In genomic region chr4:7805533-7806079, GRCh38 we compare ENCODE assay signal across 10 cellular contexts.
DNase-seq lines count a peak whose midpoint lies in the region; ATAC-seq and TF ChIP-seq lines count a peak whose summit lies in the region.
"Had no signal": no experiment of that assay in that cellular context is flagged by ENCODE, and none has a peak within 500 bp of the region (broad histone marks: within the 10 kb centered on the region; RNA-seq: fewer than 3 reads in every experiment).

No MANE protein-coding gene starts in this region.

- peaks cover 41% of the 10 kb centered on the region for H3K36me3 Mint-ChIP-seq in Calu3 (ENCODE audit: insufficient read depth, unreplicated experiment)

- no TSS peak for BruUV-seq in Calu3 (replicated peaks; lab: Mats Ljungman, UMichigan)
- BruUV-seq in PC-9 (replicated peaks; lab: Mats Ljungman, UMichigan), result no TSS peak

- H3K9me3 ChIP-seq in PC-9 (ENCODE audit: insufficient read depth, low read depth), result no peaks in the 10 kb centered on the region; the same call in 1 of the 2 replicates

- intact Hi-C loops in Calu3 (cut with micrococcal nuclease; ENCODE audit: unreplicated experiment), result loop anchor here (10.0 kb wide), 1 partner anchor 119 kb away; no protein-coding TSS in a partner anchor
- intact Hi-C loops in PC-9 (cut with micrococcal nuclease; ENCODE audit: unreplicated experiment), result loop anchor here (1.0 to 2.0 kb wide), 4 partner anchors 37 to 173 kb away; no protein-coding TSS in a partner anchor

- ATAC-seq in omental fat pad (ENCODE audit: low FRiP score), result peak; percentile 39

- no peaks in the 10 kb centered on the region for H3K9me2 ChIP-seq in PC-9 (ENCODE audit: insufficient read depth)

- peaks cover 16% of the 10 kb centered on the region for H3K36me3 ChIP-seq in PC-9 (ENCODE audit: low read depth)

- DNase-seq in Calu3, result peak; percentile 70
- DNase-seq in PC-9, result peak; percentile 85 to 94
- peak; percentile 77 for DNase-seq in fibroblast of mammary gland (ENCODE audit: low read depth)
- no peak for DNase-seq in omental fat pad (ENCODE audit: low spot score)
- no peak for DNase-seq in 8988T
- no peak for DNase-seq in NK-92 treated with Interleukin-12 subunit alpha and Interleukin-12 subunit beta, amount 100 ng/mL, for 24 hours (lab: John Stamatoyannopoulos, UW)
- DNase-seq in RKO (ENCODE audit: low spot score), result no peak
- no peak for DNase-seq in D341Med (ENCODE audit: low spot score)
- DNase-seq: NCI-H748 treated with DMSO at 0.1 percent for 48 hours had no signal

- H3K4me3 Mint-ChIP-seq in Calu3 (ENCODE audit: low read depth, unreplicated experiment), result no peak overlapping the region
- H3K4me3 Mint-ChIP-seq: central memory CD8-positive, alpha-beta T cell had no signal

- H3K27ac Mint-ChIP-seq in Calu3 (ENCODE audit: unreplicated experiment), result peak overlapping the region; percentile 70

- peaks cover 8% of the 10 kb centered on the region for H4K20me1 ChIP-seq in PC-9 (ENCODE audit: insufficient read depth)

- no peak overlapping the region for H3K4me3 ChIP-seq in PC-9
- no peak overlapping the region for H3K4me3 ChIP-seq in fibroblast of mammary gland (ENCODE audit: control insufficient read depth, low read depth, low read length)

- H3K4me1 ChIP-seq in PC-9 (replicated peaks; ENCODE audit: insufficient read depth), result peaks cover 25% of the 10 kb centered on the region

- H2AFZ ChIP-seq in PC-9, result no peak overlapping the region

- peak overlapping the region; percentile 45; the same call in 1 of the 2 replicates for H3K4me2 ChIP-seq in PC-9

- CTCF ChIA-PET in Calu3 (lab: Charles Lee), result interaction anchor here (0.6 to 1.2 kb wide), 4 partner anchors 166 to 353 kb away, joined by 3 to 4 read pairs (median 4); no protein-coding TSS in a partner anchor
- CTCF ChIA-PET in PC-9 (lab: Charles Lee), result interaction anchor here (0.6 to 1.8 kb wide), 7 partner anchors 8 to 182 kb away, joined by 3 to 10 read pairs (median 4); no protein-coding TSS in a partner anchor

- TF ChIP-seq CTCF in Calu3 (IDR thresholded peaks at IDR 0.05; ENCODE audit: unreplicated experiment) (no peak), PC-9 (conservative IDR thresholded peaks at IDR 0.05) (no peak), fibroblast of mammary gland (conservative IDR thresholded peaks at IDR 0.05; ENCODE audit: control insufficient read depth, insufficient read depth, low read depth, low read length) (no peak), omental fat pad (IDR thresholded peaks at IDR 0.05) (no peak)

- H3K27me3 Mint-ChIP-seq in Calu3 (ENCODE audit: unreplicated experiment), result no peaks in the 10 kb centered on the region
- H3K27me3 Mint-ChIP-seq: central memory CD8-positive, alpha-beta T cell had no signal

- peaks cover 62% of the 10 kb centered on the region for H3F3A ChIP-seq in PC-9 (ENCODE audit: insufficient read depth, low read depth)

- POLR2A ChIA-PET in PC-9 (lab: Charles Lee; ENCODE audit: unreplicated experiment), result interaction anchor here (0.5 to 0.7 kb wide), 3 partner anchors 39 to 362 kb away, joined by 3 to 11 read pairs (median 4); no protein-coding TSS in a partner anchor

- H3K27ac ChIP-seq in PC-9, result peak overlapping the region; percentile 60

- H3K27me3 ChIP-seq in PC-9 (ENCODE audit: insufficient read depth, low read depth), result no peaks in the 10 kb centered on the region

- H3K79me2 ChIP-seq in PC-9 (ENCODE audit: low read depth), result peaks cover 4% of the 10 kb centered on the region; the same call in 1 of the 2 replicates

- H3K9me3 Mint-ChIP-seq in Calu3 (ENCODE audit: low read depth, unreplicated experiment), result no peaks in the 10 kb centered on the region
- H3K9me3 Mint-ChIP-seq: central memory CD8-positive, alpha-beta T cell had no signal

- peaks cover 38% of the 10 kb centered on the region for H3K4me1 Mint-ChIP-seq in Calu3 (ENCODE audit: low read depth, unreplicated experiment)

Comparison
In these comparisons a context has a peak if more than half of its experiments do, and no peak if none do; other contexts are left out.
1. DNase-seq: peak in Calu3 (single experiment), PC-9 (2 of 2) and fibroblast of mammary gland (single experiment); none in omental fat pad (single experiment), 8988T (single experiment), NK-92 treated with Interleukin-12 subunit alpha and Interleukin-12 subunit beta, amount 100 ng/mL, for 24 hours (single experiment), RKO (single experiment) and D341Med (single experiment).